Comparison of ENCODE assay signal across 20 cellular contexts in the genomic region with DNA sequence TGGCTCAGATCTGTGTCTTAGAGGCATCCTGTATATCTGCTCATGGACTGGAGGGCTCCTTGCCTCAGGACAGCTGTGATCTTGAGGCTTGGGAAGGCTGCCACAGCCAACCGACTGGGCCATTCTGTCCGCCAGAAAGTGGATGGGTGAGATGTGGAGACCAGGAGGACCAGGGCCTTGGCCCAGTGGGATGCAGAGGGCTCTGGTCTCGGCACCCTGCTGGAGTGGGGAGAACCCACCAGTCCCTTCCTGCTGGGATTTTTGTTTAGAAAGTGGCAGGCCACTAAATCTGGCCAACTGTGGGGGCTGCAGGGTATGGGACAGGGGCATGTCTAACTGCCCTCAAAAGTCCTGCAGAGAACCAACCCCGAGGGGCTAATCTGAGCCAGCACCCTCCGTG.
DNase-seq lines count a peak whose midpoint lies in the region; ATAC-seq and TF ChIP-seq lines count a peak whose summit lies in the region.
"Had no signal": no experiment of that assay in that cellular context is flagged by ENCODE, and none has a peak within 500 bp of the region (broad histone marks: within the 10 kb centered on the region; RNA-seq: fewer than 3 reads in every experiment).

No MANE protein-coding gene starts in this region.

- peaks cover 25 to 77% (median 64%) of the 10 kb centered on the region in 10 experiments for H3K4me1 ChIP-seq in BLaER1 treated with 17β-estradiol and CSF1 and Interleukin-3, amounts not matched to agents 10 nM and 100 nM
- peaks cover 0 to 14% (median 3%) of the 10 kb centered on the region in 6 donors for H3K4me1 ChIP-seq in spleen
- H3K4me1 ChIP-seq: A549, breast epithelium, lower lobe of right lung had no signal

- peaks cover 0 to 4% (median 0%) of the 10 kb centered on the region in 11 experiments; a peak in 3 of 22 replicates for H3K9me3 ChIP-seq in BLaER1 treated with 17β-estradiol and CSF1 and Interleukin-3, amounts not matched to agents 10 nM and 100 nM (replicated peaks in 1 of 11)
- H3K9me3 ChIP-seq in spleen, result peaks cover 0 to 2% (median 0%) of the 10 kb centered on the region in 8 donors
- H3K9me3 ChIP-seq: A549, breast epithelium, lower lobe of right lung, SK-N-SH had no signal

- peaks cover 0 to 19% (median 5%) of the 10 kb centered on the region in 11 experiments; a peak in 7 of 22 replicates for H3K36me3 ChIP-seq in BLaER1 treated with 17β-estradiol and CSF1 and Interleukin-3, amounts not matched to agents 10 nM and 100 nM
- peaks cover 0 to 23% (median 0%) of the 10 kb centered on the region in 6 donors for H3K36me3 ChIP-seq in spleen
- H3K36me3 ChIP-seq: breast epithelium, lower lobe of right lung had no signal

- no peak overlapping the region; a peak in 1 of 20 replicates for H3K4me3 ChIP-seq in BLaER1 treated with 17β-estradiol and CSF1 and Interleukin-3, amounts not matched to agents 10 nM and 100 nM
- no peak overlapping the region for H3K4me3 ChIP-seq in spleen
- H3K4me3 ChIP-seq: A549, breast epithelium, lower lobe of right lung had no signal

- no peak for TF ChIP-seq POLR2A in spleen (IDR thresholded peaks at IDR 0.05)

- peak overlapping the region in 5 of 11 experiments; percentile 15 to 64 (median 46); a peak in 6 of 22 replicates for H3K9ac ChIP-seq in BLaER1 treated with 17β-estradiol and CSF1 and Interleukin-3, amounts not matched to agents 10 nM and 100 nM
- H3K9ac ChIP-seq: SK-N-SH had no signal

- intact Hi-C loops in spleen (cut with DNase I; ENCODE audit: low total_unique reads), result no loop called here

- no peaks in the 10 kb centered on the region for H4K20me1 ChIP-seq in BLaER1 treated with 17β-estradiol and CSF1 and Interleukin-3, amounts not matched to agents 10 nM and 100 nM

- TF ChIP-seq CTCF in spleen (IDR thresholded peaks at IDR 0.05 in 8 of 11, conservative IDR thresholded peaks at IDR 0.05 in 3 of 11), result no peak

- WGBS in spleen, 5 donors, result 70 to 96% (median 93%) methylated on average over 5 of the region's 5 CpGs

- H3K27ac ChIP-seq in BLaER1 treated with 17β-estradiol and CSF1 and Interleukin-3, amounts not matched to agents 10 nM and 100 nM, result peak overlapping the region in 6 of 11 experiments; percentile 24 to 64 (median 46); a peak in 12 of 22 replicates
- peak overlapping the region; percentile 92 for H3K27ac ChIP-seq in cingulate gyrus (ENCODE audit: low read depth, low read length)
- H3K27ac ChIP-seq in layer of hippocampus (ENCODE audit: low read depth, low read length), result peak overlapping the region; percentile 89
- H3K27ac ChIP-seq in spleen, result no peak overlapping the region
- H3K27ac ChIP-seq: A549, lower lobe of right lung had no signal

- DNase-seq in spleen (peak; percentile 43), T1000 (lab: John Stamatoyannopoulos, UW) (no peak)
- no peak for DNase-seq in stimulated activated CD4-positive, alpha-beta T cell treated with anti-CD3 and anti-CD28 coated beads, Interleukin-2, amount 100 ng/mL, for 48 hours
- DNase-seq: activated CD4-positive, alpha-beta T cell treated with anti-CD3 and anti-CD28 coated beads for 48 hours; activated CD8-positive, alpha-beta memory T cell treated with anti-CD3 and anti-CD28 coated beads, Interleukin-2, amount 10 ng/mL, durations not matched to agents 7 days and 5 days; activated naive CD4-positive, alpha-beta T cell; activated T-cell treated with anti-CD3 and anti-CD28 coated beads, Interleukin-2, amount 50 U/mL, for 72 hours; AML-193; NCI-H146; stimulated activated naive CD4-positive, alpha-beta T cell treated with Interleukin-2 at 50 U/mL for 16 hours; T-helper 17 cell had no signal

- no peaks in the 10 kb centered on the region for H3K27me3 ChIP-seq in BLaER1 treated with 17β-estradiol and CSF1 and Interleukin-3, amounts not matched to agents 10 nM and 100 nM
- H3K27me3 ChIP-seq in layer of hippocampus (ENCODE audit: control insufficient read depth, insufficient read depth, low read length) (no peaks in the 10 kb centered on the region), spleen (replicated peaks in 1 of 7) (no peaks in the 10 kb centered on the region)
- H3K27me3 ChIP-seq: breast epithelium had no signal

- no peak for ATAC-seq in GM19395 (IDR thresholded peaks at IDR 0.05; ENCODE audit: unreplicated experiment)
- ATAC-seq in GM18907 (IDR thresholded peaks at IDR 0.05; ENCODE audit: unreplicated experiment), result no peak
- ATAC-seq: activated CD8-positive, alpha-beta memory T cell treated with anti-CD3 and anti-CD28 coated beads, Interleukin-2, amount 10 ng/mL, durations not matched to agents 7 days and 5 days; activated T-cell treated with anti-CD3 and anti-CD28 coated beads, Interleukin-2, amount 50 U/mL, for 72 hours; T-helper 17 cell had no signal

- H3K4me2 ChIP-seq in BLaER1 treated with 17β-estradiol and CSF1 and Interleukin-3, amounts not matched to agents 10 nM and 100 nM, result peak overlapping the region; percentile 31 to 95 (median 76); a peak in 21 of 22 replicates
- H3K4me2 ChIP-seq: A549, SK-N-SH had no signal

Comparison
In these comparisons a context has a peak if more than half of its experiments do, and no peak if none do; other contexts are left out.
1. H3K27ac ChIP-seq: peak in BLaER1 treated with 17β-estradiol and CSF1 and Interleukin-3, amounts not matched to agents 10 nM and 100 nM (6 of 11), cingulate gyrus (single experiment) and layer of hippocampus (single experiment); none in spleen (0 of 8).